ENCODE assay signal across 8 cellular contexts in genomic region chr1:777480-778180, GRCh38.
DNase-seq lines count a peak whose midpoint lies in the region; ATAC-seq and TF ChIP-seq lines count a peak whose summit lies in the region.
"Not testable (repeated sequence)": the region's sequence is repeated elsewhere in the genome, so short reads cannot be mapped to it uniquely, and the experiment has no call there.

No MANE protein-coding gene starts in this region.

- in situ Hi-C loops in transverse colon (cut with MboI; ENCODE audit: low pct_ligation_motif_present in 1 of 4, low pct_unique_long_range_greater_than_20kb in 1 of 4, low sequenced_read_pairs in 3 of 4) = not testable (repeated sequence)

- not testable (repeated sequence) for ATAC-seq in CD4-positive, CD25-positive, alpha-beta regulatory T cell (ENCODE audit: low read depth in 2 of 2)

- not testable (repeated sequence) for H3K36me3 Mint-ChIP-seq in CD4-positive, CD25-positive, alpha-beta regulatory T cell

- not testable (repeated sequence) for H3K9me3 Mint-ChIP-seq in CD4-positive, CD25-positive, alpha-beta regulatory T cell

- H3K27me3 Mint-ChIP-seq in CD4-positive, CD25-positive, alpha-beta regulatory T cell = not testable (repeated sequence)

- DNase-seq in CD4-positive, CD25-positive, alpha-beta regulatory T cell; Jurkat, Clone E6-1 (ENCODE audit: low read depth, low spot score); esophagus squamous epithelium (lab: John Stamatoyannopoulos, UW); kidney epithelial cell (ENCODE audit: low read depth): not testable (repeated sequence)
- DNase-seq in ascending aorta (ENCODE audit: low spot score in 2 of 2) (peak in 1 of 2 donors; percentile 62), posterior vena cava (ENCODE audit: low spot score) (peak; percentile 62), transverse colon (peak; percentile 11)

- peak overlapping the region in 3 of 4 donors; percentile 96 to 98 (median 96) for H3K4me3 Mint-ChIP-seq in CD4-positive, CD25-positive, alpha-beta regulatory T cell

- H3K36me3 ChIP-seq in CD4-positive, CD25-positive, alpha-beta regulatory T cell (ENCODE audit: control insufficient read depth, insufficient read depth, low read length); ascending aorta; esophagus squamous epithelium; kidney epithelial cell (ENCODE audit: control insufficient read depth, insufficient read depth, low read length); transverse colon: not testable (repeated sequence)

- not testable (repeated sequence) for H3K4me1 Mint-ChIP-seq in CD4-positive, CD25-positive, alpha-beta regulatory T cell

- not testable (repeated sequence) for TF ChIP-seq EP300 in transverse colon (IDR thresholded peaks at IDR 0.05; ENCODE audit: low read depth)

- TF ChIP-seq CTCF in VCaP (conservative IDR thresholded peaks at IDR 0.05); ascending aorta (IDR thresholded peaks at IDR 0.05); esophagus squamous epithelium (IDR thresholded peaks at IDR 0.05); kidney epithelial cell (IDR thresholded peaks at IDR 0.05; ENCODE audit: insufficient read depth, low read length, poor library complexity, severe bottlenecking); transverse colon (IDR thresholded peaks at IDR 0.05): not testable (repeated sequence)

- not testable (repeated sequence) for TF ChIP-seq POLR2A in esophagus squamous epithelium (IDR thresholded peaks at IDR 0.05); transverse colon (IDR thresholded peaks at IDR 0.05)

- H3K9me3 ChIP-seq in CD4-positive, CD25-positive, alpha-beta regulatory T cell (ENCODE audit: control insufficient read depth in 2 of 2, low read length in 2 of 2); ascending aorta; esophagus squamous epithelium; transverse colon: not testable (repeated sequence)

- not testable (repeated sequence) for H3K4me1 ChIP-seq in CD4-positive, CD25-positive, alpha-beta regulatory T cell (ENCODE audit: control insufficient read depth, insufficient read depth, low read length, poor library complexity, severe bottlenecking); ascending aorta
- H3K4me1 ChIP-seq in esophagus squamous epithelium (peaks cover 0 to 14% (median 3%) of the 10 kb centered on the region in 3 donors), transverse colon (peaks cover 0 to 12% (median 4%) of the 10 kb centered on the region in 4 donors)

- WGBS in esophagus squamous epithelium, 2 donors = 82 to 83% methylated on average over 15 to 18 of the region's 23 CpGs
- WGBS in transverse colon (ENCODE audit: low coverage in 1 of 2), 2 donors = 85 to 86% methylated on average over 4 to 23 of the region's 23 CpGs

- intact Hi-C loops in ascending aorta (cut with DNase I); esophagus squamous epithelium (cut with DNase I); posterior vena cava (cut with DNase I); transverse colon (cut with DNase I; ENCODE audit: low total_unique reads): not testable (repeated sequence)

- H3K27me3 ChIP-seq in CD4-positive, CD25-positive, alpha-beta regulatory T cell (ENCODE audit: control insufficient read depth, insufficient read depth, low read length); ascending aorta; esophagus squamous epithelium; kidney epithelial cell (ENCODE audit: control insufficient read depth, insufficient read depth, low read length); transverse colon: not testable (repeated sequence)

- peak overlapping the region; percentile 99 to 100 (median 99) for H3K27ac Mint-ChIP-seq in CD4-positive, CD25-positive, alpha-beta regulatory T cell

- H3K4me3 ChIP-seq in CD4-positive, CD25-positive, alpha-beta regulatory T cell (ENCODE audit: low read depth, low read length) = not testable (repeated sequence)
- H3K4me3 ChIP-seq in Jurkat, Clone E6-1 (ENCODE audit: low read length) = peak overlapping the region; percentile 71
- H3K4me3 ChIP-seq in ascending aorta (peak overlapping the region; percentile 56 to 79), esophagus squamous epithelium (peak overlapping the region; percentile 52 to 72 (median 64)), kidney epithelial cell (ENCODE audit: low read depth, low read length) (peak overlapping the region; percentile 52), transverse colon (peak overlapping the region in 3 of 4 donors; percentile 57 to 75 (median 58))

- peak overlapping the region; percentile 83 for H3K27ac ChIP-seq in CD4-positive, CD25-positive, alpha-beta regulatory T cell (ENCODE audit: insufficient read depth, low read length, poor library complexity, severe bottlenecking)
- H3K27ac ChIP-seq in VCaP (peak overlapping the region; percentile 87), ascending aorta (peak overlapping the region; percentile 85 to 90), esophagus squamous epithelium (peak overlapping the region in 3 of 4 donors; percentile 88 to 92 (median 91)), transverse colon (peak overlapping the region in 3 of 4 donors; percentile 87 to 91 (median 90))
